In the genomic region with DNA sequence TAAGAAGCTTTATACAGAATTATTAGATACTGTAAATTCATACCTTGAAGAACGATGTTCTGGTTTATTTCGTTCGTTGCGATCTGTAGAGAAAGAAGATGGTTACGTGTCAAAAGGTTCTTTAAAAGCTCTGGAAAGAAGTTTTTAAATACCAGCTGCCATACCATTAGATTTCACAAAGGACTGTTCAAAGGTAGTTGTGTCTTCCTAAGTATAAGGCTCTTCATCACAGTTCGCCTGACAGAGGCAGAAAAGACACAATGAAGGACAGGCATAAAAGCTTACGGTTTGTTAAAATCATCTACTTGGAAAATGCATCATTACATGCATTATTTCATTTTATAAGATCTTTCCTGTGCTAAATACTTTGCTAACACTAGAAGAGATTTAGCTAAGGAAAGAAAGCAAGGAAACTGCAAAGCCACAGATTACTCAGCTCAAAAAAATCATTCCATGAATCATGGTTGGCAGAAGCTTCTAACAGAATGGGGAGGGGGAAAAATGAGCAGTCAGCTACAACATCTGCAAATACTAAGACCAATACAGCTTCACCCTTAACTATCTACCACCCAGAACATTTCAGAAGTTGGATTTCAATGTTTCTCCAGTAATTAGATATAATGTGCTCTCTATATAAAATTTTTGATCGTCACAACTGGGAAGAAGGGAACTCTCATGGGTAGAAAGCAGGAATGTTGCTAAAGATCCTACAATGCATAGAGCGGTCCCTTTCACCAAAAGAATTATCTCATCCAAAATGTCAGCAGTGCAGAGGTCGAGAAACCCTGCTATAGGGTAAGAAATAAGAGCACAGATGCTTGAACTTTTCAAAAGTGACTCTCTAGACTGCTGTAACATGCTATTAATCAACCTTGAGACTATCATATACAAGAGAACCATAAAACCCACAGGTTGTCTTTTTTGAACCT, we compare ENCODE assay signal across 9 cellular contexts. TPM values are rescaled to one million over a fixed set of nuclear protein-coding genes. Genes with fewer than 3 reads are reported as not detected.
DNase-seq lines count a peak whose midpoint lies in the region; TF ChIP-seq lines count a peak whose summit lies in the region.
"Had no signal": no experiment of that assay in that cellular context is flagged by ENCODE, and none has a peak within 500 bp of the region (broad histone marks: within the 10 kb centered on the region; RNA-seq: fewer than 3 reads in every experiment).

No MANE protein-coding gene starts in this region.

- H4K20me1 ChIP-seq in osteoblast (ENCODE audit: insufficient read depth, low read length): no peaks in the 10 kb centered on the region

- in situ Hi-C loops in ACHN (cut with HindIII; ENCODE audit: low pct_ligation_motif_present, low pct_unique_long_range_greater_than_20kb, low sequenced_read_pairs): no loop called here

- H3K36me3 ChIP-seq in osteoblast (ENCODE audit: insufficient read depth, low read length): no peaks in the 10 kb centered on the region

- peaks cover 4% of the 10 kb centered on the region for H3K79me2 ChIP-seq in osteoblast (ENCODE audit: insufficient read depth, low read length)

- DNase-seq in ACHN: peak; percentile 78
- peak; percentile 79 for DNase-seq in RWPE1 (ENCODE audit: low spot score)
- peak; percentile 78 to 89 for DNase-seq in foreskin fibroblast
- peak; percentile 86 for DNase-seq in osteoblast (ENCODE audit: insufficient read length, low spot score, missing footprints)
- no peak for DNase-seq in NCI-H1105 treated with DMSO at 0.1 percent for 48 hours (lab: John Stamatoyannopoulos, UW)
- no peak for DNase-seq in germinal center (ENCODE audit: low spot score)
- DNase-seq in NCI-H510A treated with DMSO at 0.1 percent for 48 hours (lab: John Stamatoyannopoulos, UW): no peak
- DNase-seq in stimulated activated CD4-positive, alpha-beta T cell treated with anti-CD3 and anti-CD28 coated beads, Interleukin-4, amount 100 ng/mL, for 24 hours: no peak
- DNase-seq: activated naive CD4-positive, alpha-beta T cell treated with anti-CD3 and anti-CD28 coated beads for 36 hours had no signal

- H3K9me3 ChIP-seq in osteoblast (ENCODE audit: low read depth, low read length): no peaks in the 10 kb centered on the region

- TF ChIP-seq CTCF in RWPE1 (conservative IDR thresholded peaks at IDR 0.05; ENCODE audit: low read depth) (no peak), foreskin fibroblast (IDR thresholded peaks at IDR 0.05; ENCODE audit: low read depth, low read length) (no peak), osteoblast (IDR thresholded peaks at IDR 0.05; ENCODE audit: extremely low read depth, low read depth, low read length) (no peak)

- no peaks in the 10 kb centered on the region for H3K27me3 ChIP-seq in osteoblast (ENCODE audit: insufficient read depth, low read length)

- POLR2A ChIA-PET in RWPE1 (lab: Yijun Ruan, JAX; ENCODE audit: low non-redundant PET): interaction anchor here (0.6 kb wide), 1 partner anchor 1108 kb away, joined by 3 read pairs; no protein-coding TSS in a partner anchor

- H3K4me3 ChIP-seq in foreskin fibroblast (ENCODE audit: low read depth in 1 of 2, low read length in 2 of 2): peak overlapping the region; percentile 61 to 74
- peak overlapping the region; percentile 71 for H3K4me3 ChIP-seq in osteoblast (ENCODE audit: insufficient read depth, low read length)

- CTCF ChIA-PET in RWPE1 (lab: Yijun Ruan, JAX): interaction anchor here (0.6 to 0.7 kb wide), 2 partner anchors 299 to 897 kb away, joined by 3 to 8 read pairs; no protein-coding TSS in a partner anchor

- H3K27ac ChIP-seq in RWPE1 (no peak overlapping the region), osteoblast (ENCODE audit: low read depth, low read length) (peak overlapping the region; percentile 81)

- peak overlapping the region; percentile 38 for H2AFZ ChIP-seq in osteoblast (ENCODE audit: low read length)

- H3K4me2 ChIP-seq in osteoblast (ENCODE audit: insufficient read depth, low read length): peak overlapping the region; percentile 92

- peaks cover 22% of the 10 kb centered on the region for H3K4me1 ChIP-seq in osteoblast (ENCODE audit: insufficient read depth, low read length)

RNA-seq across cellular contexts. Expression of a gene that starts 50.7 kb away (rescaled TPM):
- total RNA-seq in osteoblast: not detected in 2 replicates
- total RNA-seq: activated naive CD4-positive, alpha-beta T cell treated with anti-CD3 and anti-CD28 coated beads for 36 hours had no signal

Comparison
In these comparisons a context has a peak if more than half of its experiments do, and no peak if none do; other contexts are left out.
1. DNase-seq: peak in ACHN (single experiment), RWPE1 (single experiment), foreskin fibroblast (2 of 2) and osteoblast (single experiment); none in NCI-H1105 treated with DMSO at 0.1 percent for 48 hours (single experiment), germinal center (single experiment), NCI-H510A treated with DMSO at 0.1 percent for 48 hours (single experiment) and stimulated activated CD4-positive, alpha-beta T cell treated with anti-CD3 and anti-CD28 coated beads, Interleukin-4, amount 100 ng/mL, for 24 hours (single experiment).